Comparison of ENCODE assay signal across 1 cellular context in the genomic region with DNA sequence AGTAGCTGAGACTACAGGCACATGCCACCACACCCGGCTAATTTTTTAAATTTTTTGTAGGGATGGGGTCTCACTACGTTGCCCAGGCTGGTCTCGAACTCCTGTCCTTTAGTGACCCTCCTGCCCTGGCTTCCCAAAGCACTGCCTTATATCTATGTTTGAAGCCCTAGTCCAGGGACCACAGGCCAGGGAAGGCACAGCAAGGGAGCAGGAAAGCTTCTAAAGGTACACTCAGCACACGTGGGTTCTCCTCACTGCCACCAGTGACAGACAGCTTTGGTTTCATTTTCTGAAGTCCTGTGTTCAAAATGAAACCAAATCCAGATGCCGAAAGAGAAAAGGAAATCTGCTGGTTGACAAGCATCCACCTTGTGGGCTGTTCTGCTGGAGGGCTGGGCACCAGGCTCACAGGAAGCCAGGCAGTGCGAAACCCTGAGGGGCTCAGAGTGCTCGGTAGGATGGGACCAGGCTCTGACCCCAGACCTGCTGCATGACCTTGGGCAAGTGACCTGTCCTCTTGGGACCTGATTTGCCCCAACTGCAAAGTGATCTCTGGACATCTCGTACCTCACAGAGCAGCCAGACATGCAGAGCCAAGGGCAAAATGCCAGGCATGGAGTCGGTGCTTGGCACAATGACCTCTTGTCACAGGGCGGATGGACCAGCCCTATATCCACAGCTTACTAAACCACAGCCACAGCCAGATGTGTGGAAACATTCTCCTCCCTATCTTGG.
A peak's percentile ranks its signal among the peaks of the same experiment; 100 is the strongest.
TF ChIP-seq lines count a peak whose summit lies in the region.

No MANE protein-coding gene starts in this region.

TF ChIP-seq in HepG2, 621 proteins besides CTCF, POLR2A, EP300 and RAD21 (continued from another document and continues in another):
- TF ChIP-seq, protein P1, sequence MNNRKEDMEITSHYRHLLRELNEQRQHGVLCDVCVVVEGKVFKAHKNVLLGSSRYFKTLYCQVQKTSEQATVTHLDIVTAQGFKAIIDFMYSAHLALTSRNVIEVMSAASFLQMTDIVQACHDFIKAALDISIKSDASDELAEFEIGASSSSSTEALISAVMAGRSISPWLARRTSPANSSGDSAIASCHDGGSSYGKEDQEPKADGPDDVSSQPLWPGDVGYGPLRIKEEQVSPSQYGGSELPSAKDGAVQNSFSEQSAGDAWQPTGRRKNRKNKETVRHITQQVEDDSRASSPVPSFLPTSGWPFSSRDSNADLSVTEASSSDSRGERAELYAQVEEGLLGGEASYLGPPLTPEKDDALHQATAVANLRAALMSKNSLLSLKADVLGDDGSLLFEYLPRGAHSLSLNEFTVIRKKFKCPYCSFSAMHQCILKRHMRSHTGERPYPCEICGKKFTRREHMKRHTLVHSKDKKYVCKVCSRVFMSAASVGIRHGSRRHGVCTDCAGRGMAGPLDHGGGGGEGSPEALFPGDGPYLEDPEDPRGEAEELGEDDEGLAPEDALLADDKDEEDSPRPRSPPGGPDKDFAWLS (CRISPR knock-in tag; IDR thresholded peaks at IDR 0.05; ENCODE audit: borderline replicate concordance) = peak; percentile 94; the same call in 1 of the 2 replicates
- TF ChIP-seq ZNF382 (CRISPR knock-in tag; IDR thresholded peaks at IDR 0.05; ENCODE audit: borderline replicate concordance) (no peak), SETDB1 (CRISPR knock-in tag; IDR thresholded peaks at IDR 0.05; ENCODE audit: borderline replicate concordance) (no peak), SUZ12 (IDR thresholded peaks at IDR 0.05; ENCODE audit: low read depth, low read length) (no peak), GPN1 (CRISPR knock-in tag; IDR thresholded peaks at IDR 0.05; ENCODE audit: borderline replicate concordance) (no peak), ZBTB8A (CRISPR knock-in tag; IDR thresholded peaks at IDR 0.05; ENCODE audit: borderline replicate concordance, low read depth) (no peak), ZNF768 (CRISPR knock-in tag; IDR thresholded peaks at IDR 0.05) (peak; percentile 61), ZKSCAN1 (IDR thresholded peaks at IDR 0.05; ENCODE audit: low read length) (0 out of 2 replicates have a peak, but pooled peaks have one; percentile 3), ZSCAN30 (CRISPR knock-in tag; IDR thresholded peaks at IDR 0.05) (no peak)
- TF ChIP-seq, protein P2, sequence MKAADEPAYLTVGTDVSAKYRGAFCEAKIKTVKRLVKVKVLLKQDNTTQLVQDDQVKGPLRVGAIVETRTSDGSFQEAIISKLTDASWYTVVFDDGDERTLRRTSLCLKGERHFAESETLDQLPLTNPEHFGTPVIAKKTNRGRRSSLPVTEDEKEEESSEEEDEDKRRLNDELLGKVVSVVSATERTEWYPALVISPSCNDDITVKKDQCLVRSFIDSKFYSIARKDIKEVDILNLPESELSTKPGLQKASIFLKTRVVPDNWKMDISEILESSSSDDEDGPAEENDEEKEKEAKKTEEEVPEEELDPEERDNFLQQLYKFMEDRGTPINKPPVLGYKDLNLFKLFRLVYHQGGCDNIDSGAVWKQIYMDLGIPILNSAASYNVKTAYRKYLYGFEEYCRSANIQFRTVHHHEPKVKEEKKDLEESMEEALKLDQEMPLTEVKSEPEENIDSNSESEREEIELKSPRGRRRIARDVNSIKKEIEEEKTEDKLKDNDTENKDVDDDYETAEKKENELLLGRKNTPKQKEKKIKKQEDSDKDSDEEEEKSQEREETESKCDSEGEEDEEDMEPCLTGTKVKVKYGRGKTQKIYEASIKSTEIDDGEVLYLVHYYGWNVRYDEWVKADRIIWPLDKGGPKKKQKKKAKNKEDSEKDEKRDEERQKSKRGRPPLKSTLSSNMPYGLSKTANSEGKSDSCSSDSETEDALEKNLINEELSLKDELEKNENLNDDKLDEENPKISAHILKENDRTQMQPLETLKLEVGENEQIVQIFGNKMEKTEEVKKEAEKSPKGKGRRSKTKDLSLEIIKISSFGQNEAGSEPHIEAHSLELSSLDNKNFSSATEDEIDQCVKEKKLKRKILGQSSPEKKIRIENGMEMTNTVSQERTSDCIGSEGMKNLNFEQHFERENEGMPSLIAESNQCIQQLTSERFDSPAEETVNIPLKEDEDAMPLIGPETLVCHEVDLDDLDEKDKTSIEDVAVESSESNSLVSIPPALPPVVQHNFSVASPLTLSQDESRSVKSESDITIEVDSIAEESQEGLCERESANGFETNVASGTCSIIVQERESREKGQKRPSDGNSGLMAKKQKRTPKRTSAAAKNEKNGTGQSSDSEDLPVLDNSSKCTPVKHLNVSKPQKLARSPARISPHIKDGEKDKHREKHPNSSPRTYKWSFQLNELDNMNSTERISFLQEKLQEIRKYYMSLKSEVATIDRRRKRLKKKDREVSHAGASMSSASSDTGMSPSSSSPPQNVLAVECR (CRISPR knock-in tag; IDR thresholded peaks at IDR 0.05; ENCODE audit: borderline replicate concordance) = peak; percentile 80
- TF ChIP-seq, protein P3, sequence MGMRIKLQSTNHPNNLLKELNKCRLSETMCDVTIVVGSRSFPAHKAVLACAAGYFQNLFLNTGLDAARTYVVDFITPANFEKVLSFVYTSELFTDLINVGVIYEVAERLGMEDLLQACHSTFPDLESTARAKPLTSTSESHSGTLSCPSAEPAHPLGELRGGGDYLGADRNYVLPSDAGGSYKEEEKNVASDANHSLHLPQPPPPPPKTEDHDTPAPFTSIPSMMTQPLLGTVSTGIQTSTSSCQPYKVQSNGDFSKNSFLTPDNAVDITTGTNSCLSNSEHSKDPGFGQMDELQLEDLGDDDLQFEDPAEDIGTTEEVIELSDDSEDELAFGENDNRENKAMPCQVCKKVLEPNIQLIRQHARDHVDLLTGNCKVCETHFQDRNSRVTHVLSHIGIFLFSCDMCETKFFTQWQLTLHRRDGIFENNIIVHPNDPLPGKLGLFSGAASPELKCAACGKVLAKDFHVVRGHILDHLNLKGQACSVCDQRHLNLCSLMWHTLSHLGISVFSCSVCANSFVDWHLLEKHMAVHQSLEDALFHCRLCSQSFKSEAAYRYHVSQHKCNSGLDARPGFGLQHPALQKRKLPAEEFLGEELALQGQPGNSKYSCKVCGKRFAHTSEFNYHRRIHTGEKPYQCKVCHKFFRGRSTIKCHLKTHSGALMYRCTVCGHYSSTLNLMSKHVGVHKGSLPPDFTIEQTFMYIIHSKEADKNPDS (CRISPR knock-in tag; IDR thresholded peaks at IDR 0.05) = 0 out of 2 replicates have a peak, but pooled peaks have one; percentile 60
- TF ChIP-seq, protein P4, sequence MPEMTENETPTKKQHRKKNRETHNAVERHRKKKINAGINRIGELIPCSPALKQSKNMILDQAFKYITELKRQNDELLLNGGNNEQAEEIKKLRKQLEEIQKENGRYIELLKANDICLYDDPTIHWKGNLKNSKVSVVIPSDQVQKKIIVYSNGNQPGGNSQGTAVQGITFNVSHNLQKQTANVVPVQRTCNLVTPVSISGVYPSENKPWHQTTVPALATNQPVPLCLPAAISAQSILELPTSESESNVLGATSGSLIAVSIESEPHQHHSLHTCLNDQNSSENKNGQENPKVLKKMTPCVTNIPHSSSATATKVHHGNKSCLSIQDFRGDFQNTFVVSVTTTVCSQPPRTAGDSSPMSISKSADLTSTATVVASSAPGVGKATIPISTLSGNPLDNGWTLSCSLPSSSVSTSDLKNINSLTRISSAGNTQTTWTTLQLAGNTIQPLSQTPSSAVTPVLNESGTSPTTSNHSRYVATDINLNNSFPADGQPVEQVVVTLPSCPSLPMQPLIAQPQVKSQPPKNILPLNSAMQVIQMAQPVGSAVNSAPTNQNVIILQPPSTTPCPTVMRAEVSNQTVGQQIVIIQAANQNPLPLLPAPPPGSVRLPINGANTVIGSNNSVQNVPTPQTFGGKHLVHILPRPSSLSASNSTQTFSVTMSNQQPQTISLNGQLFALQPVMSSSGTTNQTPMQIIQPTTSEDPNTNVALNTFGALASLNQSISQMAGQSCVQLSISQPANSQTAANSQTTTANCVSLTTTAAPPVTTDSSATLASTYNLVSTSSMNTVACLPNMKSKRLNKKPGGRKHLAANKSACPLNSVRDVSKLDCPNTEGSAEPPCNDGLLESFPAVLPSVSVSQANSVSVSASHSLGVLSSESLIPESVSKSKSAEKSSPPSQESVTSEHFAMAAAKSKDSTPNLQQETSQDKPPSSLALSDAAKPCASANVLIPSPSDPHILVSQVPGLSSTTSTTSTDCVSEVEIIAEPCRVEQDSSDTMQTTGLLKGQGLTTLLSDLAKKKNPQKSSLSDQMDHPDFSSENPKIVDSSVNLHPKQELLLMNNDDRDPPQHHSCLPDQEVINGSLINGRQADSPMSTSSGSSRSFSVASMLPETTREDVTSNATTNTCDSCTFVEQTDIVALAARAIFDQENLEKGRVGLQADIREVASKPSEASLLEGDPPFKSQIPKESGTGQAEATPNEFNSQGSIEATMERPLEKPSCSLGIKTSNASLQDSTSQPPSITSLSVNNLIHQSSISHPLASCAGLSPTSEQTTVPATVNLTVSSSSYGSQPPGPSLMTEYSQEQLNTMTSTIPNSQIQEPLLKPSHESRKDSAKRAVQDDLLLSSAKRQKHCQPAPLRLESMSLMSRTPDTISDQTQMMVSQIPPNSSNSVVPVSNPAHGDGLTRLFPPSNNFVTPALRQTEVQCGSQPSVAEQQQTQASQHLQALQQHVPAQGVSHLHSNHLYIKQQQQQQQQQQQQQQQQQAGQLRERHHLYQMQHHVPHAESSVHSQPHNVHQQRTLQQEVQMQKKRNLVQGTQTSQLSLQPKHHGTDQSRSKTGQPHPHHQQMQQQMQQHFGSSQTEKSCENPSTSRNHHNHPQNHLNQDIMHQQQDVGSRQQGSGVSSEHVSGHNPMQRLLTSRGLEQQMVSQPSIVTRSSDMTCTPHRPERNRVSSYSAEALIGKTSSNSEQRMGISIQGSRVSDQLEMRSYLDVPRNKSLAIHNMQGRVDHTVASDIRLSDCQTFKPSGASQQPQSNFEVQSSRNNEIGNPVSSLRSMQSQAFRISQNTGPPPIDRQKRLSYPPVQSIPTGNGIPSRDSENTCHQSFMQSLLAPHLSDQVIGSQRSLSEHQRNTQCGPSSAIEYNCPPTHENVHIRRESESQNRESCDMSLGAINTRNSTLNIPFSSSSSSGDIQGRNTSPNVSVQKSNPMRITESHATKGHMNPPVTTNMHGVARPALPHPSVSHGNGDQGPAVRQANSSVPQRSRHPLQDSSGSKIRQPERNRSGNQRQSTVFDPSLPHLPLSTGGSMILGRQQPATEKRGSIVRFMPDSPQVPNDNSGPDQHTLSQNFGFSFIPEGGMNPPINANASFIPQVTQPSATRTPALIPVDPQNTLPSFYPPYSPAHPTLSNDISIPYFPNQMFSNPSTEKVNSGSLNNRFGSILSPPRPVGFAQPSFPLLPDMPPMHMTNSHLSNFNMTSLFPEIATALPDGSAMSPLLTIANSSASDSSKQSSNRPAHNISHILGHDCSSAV (CRISPR knock-in tag; IDR thresholded peaks at IDR 0.05; ENCODE audit: borderline replicate concordance) = no peak
- TF ChIP-seq, protein P5, sequence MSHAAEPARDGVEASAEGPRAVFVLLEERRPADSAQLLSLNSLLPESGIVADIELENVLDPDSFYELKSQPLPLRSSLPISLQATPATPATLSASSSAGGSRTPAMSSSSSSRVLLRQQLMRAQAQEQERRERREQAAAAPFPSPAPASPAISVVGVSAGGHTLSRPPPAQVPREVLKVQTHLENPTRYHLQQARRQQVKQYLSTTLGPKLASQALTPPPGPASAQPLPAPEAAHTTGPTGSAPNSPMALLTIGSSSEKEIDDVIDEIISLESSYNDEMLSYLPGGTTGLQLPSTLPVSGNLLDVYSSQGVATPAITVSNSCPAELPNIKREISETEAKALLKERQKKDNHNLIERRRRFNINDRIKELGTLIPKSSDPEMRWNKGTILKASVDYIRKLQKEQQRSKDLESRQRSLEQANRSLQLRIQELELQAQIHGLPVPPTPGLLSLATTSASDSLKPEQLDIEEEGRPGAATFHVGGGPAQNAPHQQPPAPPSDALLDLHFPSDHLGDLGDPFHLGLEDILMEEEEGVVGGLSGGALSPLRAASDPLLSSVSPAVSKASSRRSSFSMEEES (CRISPR knock-in tag; IDR thresholded peaks at IDR 0.05) = 0 out of 2 replicates have a peak, but pooled peaks have one; percentile 0
- TF ChIP-seq, protein P6, sequence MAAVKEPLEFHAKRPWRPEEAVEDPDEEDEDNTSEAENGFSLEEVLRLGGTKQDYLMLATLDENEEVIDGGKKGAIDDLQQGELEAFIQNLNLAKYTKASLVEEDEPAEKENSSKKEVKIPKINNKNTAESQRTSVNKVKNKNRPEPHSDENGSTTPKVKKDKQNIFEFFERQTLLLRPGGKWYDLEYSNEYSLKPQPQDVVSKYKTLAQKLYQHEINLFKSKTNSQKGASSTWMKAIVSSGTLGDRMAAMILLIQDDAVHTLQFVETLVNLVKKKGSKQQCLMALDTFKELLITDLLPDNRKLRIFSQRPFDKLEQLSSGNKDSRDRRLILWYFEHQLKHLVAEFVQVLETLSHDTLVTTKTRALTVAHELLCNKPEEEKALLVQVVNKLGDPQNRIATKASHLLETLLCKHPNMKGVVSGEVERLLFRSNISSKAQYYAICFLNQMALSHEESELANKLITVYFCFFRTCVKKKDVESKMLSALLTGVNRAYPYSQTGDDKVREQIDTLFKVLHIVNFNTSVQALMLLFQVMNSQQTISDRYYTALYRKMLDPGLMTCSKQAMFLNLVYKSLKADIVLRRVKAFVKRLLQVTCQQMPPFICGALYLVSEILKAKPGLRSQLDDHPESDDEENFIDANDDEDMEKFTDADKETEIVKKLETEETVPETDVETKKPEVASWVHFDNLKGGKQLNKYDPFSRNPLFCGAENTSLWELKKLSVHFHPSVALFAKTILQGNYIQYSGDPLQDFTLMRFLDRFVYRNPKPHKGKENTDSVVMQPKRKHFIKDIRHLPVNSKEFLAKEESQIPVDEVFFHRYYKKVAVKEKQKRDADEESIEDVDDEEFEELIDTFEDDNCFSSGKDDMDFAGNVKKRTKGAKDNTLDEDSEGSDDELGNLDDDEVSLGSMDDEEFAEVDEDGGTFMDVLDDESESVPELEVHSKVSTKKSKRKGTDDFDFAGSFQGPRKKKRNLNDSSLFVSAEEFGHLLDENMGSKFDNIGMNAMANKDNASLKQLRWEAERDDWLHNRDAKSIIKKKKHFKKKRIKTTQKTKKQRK (IDR thresholded peaks at IDR 0.05; ENCODE audit: low read length) = no peak
- TF ChIP-seq, protein P7, sequence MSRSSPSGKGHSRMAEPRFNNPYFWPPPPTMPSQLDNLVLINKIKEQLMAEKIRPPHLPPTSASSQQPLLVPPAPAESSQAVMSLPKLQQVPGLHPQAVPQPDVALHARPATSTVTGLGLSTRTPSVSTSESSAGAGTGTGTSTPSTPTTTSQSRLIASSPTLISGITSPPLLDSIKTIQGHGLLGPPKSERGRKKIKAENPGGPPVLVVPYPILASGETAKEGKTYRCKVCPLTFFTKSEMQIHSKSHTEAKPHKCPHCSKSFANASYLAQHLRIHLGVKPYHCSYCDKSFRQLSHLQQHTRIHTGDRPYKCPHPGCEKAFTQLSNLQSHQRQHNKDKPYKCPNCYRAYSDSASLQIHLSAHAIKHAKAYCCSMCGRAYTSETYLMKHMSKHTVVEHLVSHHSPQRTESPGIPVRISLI (CRISPR knock-in tag; IDR thresholded peaks at IDR 0.05; ENCODE audit: borderline replicate concordance) = no peak; the same call in 1 of the 2 replicates
- TF ChIP-seq, protein P8, sequence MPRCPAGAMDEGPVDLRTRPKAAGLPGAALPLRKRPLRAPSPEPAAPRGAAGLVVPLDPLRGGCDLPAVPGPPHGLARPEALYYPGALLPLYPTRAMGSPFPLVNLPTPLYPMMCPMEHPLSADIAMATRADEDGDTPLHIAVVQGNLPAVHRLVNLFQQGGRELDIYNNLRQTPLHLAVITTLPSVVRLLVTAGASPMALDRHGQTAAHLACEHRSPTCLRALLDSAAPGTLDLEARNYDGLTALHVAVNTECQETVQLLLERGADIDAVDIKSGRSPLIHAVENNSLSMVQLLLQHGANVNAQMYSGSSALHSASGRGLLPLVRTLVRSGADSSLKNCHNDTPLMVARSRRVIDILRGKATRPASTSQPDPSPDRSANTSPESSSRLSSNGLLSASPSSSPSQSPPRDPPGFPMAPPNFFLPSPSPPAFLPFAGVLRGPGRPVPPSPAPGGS (CRISPR knock-in tag; IDR thresholded peaks at IDR 0.05) = no peak; the same call in 1 of the 2 replicates
- TF ChIP-seq, protein P9, sequence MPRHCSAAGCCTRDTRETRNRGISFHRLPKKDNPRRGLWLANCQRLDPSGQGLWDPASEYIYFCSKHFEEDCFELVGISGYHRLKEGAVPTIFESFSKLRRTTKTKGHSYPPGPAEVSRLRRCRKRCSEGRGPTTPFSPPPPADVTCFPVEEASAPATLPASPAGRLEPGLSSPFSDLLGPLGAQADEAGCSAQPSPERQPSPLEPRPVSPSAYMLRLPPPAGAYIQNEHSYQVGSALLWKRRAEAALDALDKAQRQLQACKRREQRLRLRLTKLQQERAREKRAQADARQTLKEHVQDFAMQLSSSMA (CRISPR knock-in tag; IDR thresholded peaks at IDR 0.05) = 0 out of 2 replicates have a peak, but pooled peaks have one; percentile 28
